ENCODE assay signal across 26 cellular contexts in the genomic region with DNA sequence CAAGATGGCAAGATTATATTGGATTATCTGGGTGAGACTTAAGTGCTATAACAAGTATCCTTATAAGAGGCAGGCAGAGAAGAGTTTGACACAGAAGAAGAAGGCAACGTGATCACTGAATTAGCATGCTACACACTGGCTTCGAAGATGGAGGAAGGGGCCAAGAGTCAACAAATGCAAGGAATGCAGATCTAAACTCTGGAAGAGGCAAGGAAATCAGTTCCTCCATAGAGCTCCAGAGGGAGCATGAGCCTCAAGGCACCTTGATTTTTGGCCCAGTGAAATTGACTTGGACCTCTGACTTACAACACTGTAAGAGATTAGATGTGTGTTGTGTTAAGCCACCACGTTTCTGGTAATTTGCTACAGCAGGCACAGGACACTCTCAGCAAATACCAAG.
"Had no signal": no experiment of that assay in that cellular context is flagged by ENCODE, and none has a peak within 500 bp of the region (broad histone marks: within the 10 kb centered on the region; RNA-seq: fewer than 3 reads in every experiment).

No MANE protein-coding gene starts in this region.

- H3K4me2 ChIP-seq: PC-9 had no signal

- H3K27ac ChIP-seq: brain microvascular endothelial cell, cardiac muscle cell, PC-9, SK-N-MC, VCaP had no signal

- ATAC-seq: activated CD4-positive, alpha-beta T cell treated with anti-CD3 and anti-CD28 coated beads for 36 hours; Right ventricle myocardium inferior; T-cell had no signal

- H3K27me3 ChIP-seq: brain microvascular endothelial cell, cardiac muscle cell had no signal

- H3K36me3 ChIP-seq: brain microvascular endothelial cell, cardiac muscle cell had no signal

- DNase-seq: activated CD4-positive, alpha-beta memory T cell treated with anti-CD3 and anti-CD28 coated beads, Interleukin-2, amount 10 ng/mL, durations not matched to agents 7 days and 5 days; activated CD4-positive, alpha-beta T cell treated with anti-CD3 and anti-CD28 coated beads for 36 hours; activated CD4-positive, alpha-beta T cell treated with anti-CD3 and anti-CD28 coated beads, Interleukin-2, amount 50 U/mL, for 1 hour; activated gamma-delta T cell treated with Interleukin-2 at 50 U/mL for 16 hours; activated naive CD4-positive, alpha-beta T cell treated with anti-CD3 and anti-CD28 coated beads, Interleukin-2, amount 10 ng/mL, durations not matched to agents 7 days and 5 days; activated naive CD8-positive, alpha-beta T cell treated with anti-CD3 and anti-CD28 coated beads for 36 hours; activated T-cell treated with anti-CD3 and anti-CD28 coated beads for 4 hours; activated T-cell treated with anti-CD3 and anti-CD28 coated beads, Interleukin-2, amount 50 U/mL, for 48 hours; brain microvascular endothelial cell; cerebellar nuclear complex; Kasumi-1; KBM-7; NCI-H1105 treated with DMSO at 0.1 percent for 48 hours; NCI-H1436 treated with DMSO at 0.1 percent for 48 hours; NCI-H187; NCI-H2081; NCI-H510A treated with DMSO at 0.1 percent for 48 hours; NCI-H748 treated with DMSO at 0.1 percent for 48 hours; NK-92 treated with Interleukin-12 subunit alpha and Interleukin-12 subunit beta, amount 100 ng/mL, for 24 hours; PC-9; T-cell; T-helper 2 cell had no signal

- H3K4me3 ChIP-seq: cardiac muscle cell, PC-9, SK-N-MC had no signal
